ENCODE assay signal across 21 cellular contexts in genomic region chr4:168652818-168653217, GRCh38.
"Had no signal": no experiment of that assay in that cellular context is flagged by ENCODE, and none has a peak within 500 bp of the region (broad histone marks: within the 10 kb centered on the region; RNA-seq: fewer than 3 reads in every experiment).

No MANE protein-coding gene starts in this region.

- H3K4me1 ChIP-seq: colonic mucosa, left lung, lower lobe of right lung, sigmoid colon had no signal

- H3K27ac Mint-ChIP-seq: endodermal cell; immature natural killer cell; memory B cell; natural killer cell treated with Interleukin-12 subunit alpha and Interleukin-12 subunit beta and Interleukin-15 and Interleukin-18, amount 100 ng/mL, for 72 hours; type B pancreatic cell had no signal

- DNase-seq: colonic mucosa; dermis blood vessel endothelial cell; effector CD4-positive, alpha-beta T cell; endodermal cell; erythroblast; foreskin keratinocyte; immature natural killer cell; left lung; lower lobe of right lung; midbrain; sigmoid colon; stimulated activated CD4-positive, alpha-beta T cell treated with anti-CD3 and anti-CD28 coated beads, Interleukin-12 subunit alpha, Interleukin-12 subunit beta, amount 100 ng/mL, for 4 hours; stimulated activated naive CD8-positive, alpha-beta T cell treated with anti-CD3 and anti-CD28 coated beads, Interleukin-15, Interleukin-2, amounts not matched to agents 100 U/mL and 50 U/mL, for 24 hours; thyroid gland had no signal

- H3K36me3 ChIP-seq: colonic mucosa, left lung, lower lobe of right lung, neutrophil, right atrium auricular region, sigmoid colon, suprapubic skin, thyroid gland had no signal

- H3K4me3 Mint-ChIP-seq: endodermal cell; immature natural killer cell; memory B cell; natural killer cell treated with Interleukin-12 subunit alpha and Interleukin-12 subunit beta and Interleukin-15 and Interleukin-18, amount 100 ng/mL, for 72 hours; type B pancreatic cell had no signal

- H3K27me3 ChIP-seq: colonic mucosa, foreskin keratinocyte, right atrium auricular region, sigmoid colon, suprapubic skin, thyroid gland had no signal

- H3K9me3 ChIP-seq: colonic mucosa, left lung, lower lobe of right lung, neutrophil, right atrium auricular region, sigmoid colon, suprapubic skin, thyroid gland had no signal

- H3K36me3 Mint-ChIP-seq: immature natural killer cell; memory B cell; natural killer cell treated with Interleukin-12 subunit alpha and Interleukin-12 subunit beta and Interleukin-15 and Interleukin-18, amount 100 ng/mL, for 72 hours had no signal

- H3K9me3 Mint-ChIP-seq: endodermal cell; memory B cell; natural killer cell treated with Interleukin-12 subunit alpha and Interleukin-12 subunit beta and Interleukin-15 and Interleukin-18, amount 100 ng/mL, for 72 hours; type B pancreatic cell had no signal

- H3K4me3 ChIP-seq: colonic mucosa, left lung, lower lobe of right lung, right atrium auricular region, sigmoid colon, skin epidermis, suprapubic skin, thyroid gland had no signal

- H3K4me1 Mint-ChIP-seq: immature natural killer cell had no signal

- ATAC-seq: foreskin keratinocyte; left lung; lower lobe of right lung; natural killer cell treated with Interleukin-12 subunit alpha and Interleukin-12 subunit beta and Interleukin-15 and Interleukin-18, amount 100 ng/mL, for 72 hours; stimulated activated naive CD8-positive, alpha-beta T cell treated with anti-CD3 and anti-CD28 coated beads, Interleukin-15, Interleukin-2, amounts not matched to agents 100 U/mL and 50 U/mL, for 24 hours had no signal

- H3K27ac ChIP-seq: colonic mucosa, foreskin keratinocyte, left lung, lower lobe of right lung, neutrophil, sigmoid colon, skin epidermis, suprapubic skin, thyroid gland had no signal
